12 cellular contexts compared by ENCODE assay signal in the genomic region with DNA sequence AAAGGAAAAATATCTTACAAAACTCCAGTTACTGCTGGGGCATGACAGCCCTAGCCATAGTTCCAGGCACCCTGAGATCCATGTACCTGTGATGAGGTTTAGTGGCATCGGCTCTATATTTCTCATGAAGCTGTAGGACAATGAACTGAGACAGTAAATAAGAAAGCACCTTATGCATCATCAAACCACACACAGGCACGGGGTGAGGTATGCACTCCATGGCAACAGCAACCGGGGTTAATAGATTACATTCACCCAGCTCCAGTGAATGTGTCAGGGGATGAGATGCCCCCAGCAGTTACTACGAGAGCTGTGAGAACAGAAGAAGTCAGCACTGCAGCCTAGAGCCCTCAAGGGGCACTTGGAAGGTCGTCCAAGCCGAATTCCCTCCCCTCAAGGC.
DNase-seq lines count a peak whose midpoint lies in the region; ATAC-seq and TF ChIP-seq lines count a peak whose summit lies in the region.
"Had no signal": no experiment of that assay in that cellular context is flagged by ENCODE, and none has a peak within 500 bp of the region (broad histone marks: within the 10 kb centered on the region; RNA-seq: fewer than 3 reads in every experiment).

No MANE protein-coding gene starts in this region.

- WGBS in adrenal gland, 4 donors: 48 to 70% (median 57%) methylated on average over 2 to 6 of the region's 6 CpGs

- intact Hi-C loops in activated CD8-positive, alpha-beta T cell treated with anti-CD3 and anti-CD28 coated beads for 36 hours (cut with micrococcal nuclease): no loop called here
- intact Hi-C loops in PC-3 (cut with micrococcal nuclease) (no loop called here), adrenal gland (cut with DNase I) (no loop called here), upper lobe of right lung (cut with DNase I) (no loop called here)

- H3K9me3 Mint-ChIP-seq in activated CD8-positive, alpha-beta T cell treated with anti-CD3 and anti-CD28 coated beads for 36 hours: no peaks in the 10 kb centered on the region
- H3K9me3 Mint-ChIP-seq in activated CD8-positive, alpha-beta T cell treated with anti-CD3 and anti-CD28 coated beads, Interleukin-2, amount 10 ng/mL, durations not matched to agents 7 days and 5 days (ENCODE audit: insufficient read depth): no peaks in the 10 kb centered on the region

- H3K27ac Mint-ChIP-seq in activated CD8-positive, alpha-beta T cell treated with anti-CD3 and anti-CD28 coated beads for 36 hours: no peak overlapping the region
- H3K27ac Mint-ChIP-seq in activated CD8-positive, alpha-beta T cell treated with anti-CD3 and anti-CD28 coated beads, Interleukin-2, amount 10 ng/mL, durations not matched to agents 7 days and 5 days: no peak overlapping the region
- H3K27ac Mint-ChIP-seq: IgD-negative memory B cell had no signal

- H3K27me3 ChIP-seq in PC-3 (ENCODE audit: low read length) (no peaks in the 10 kb centered on the region), adrenal gland (no peaks in the 10 kb centered on the region), upper lobe of right lung (peaks cover 9% of the 10 kb centered on the region)

- POLR2A ChIA-PET in activated CD8-positive, alpha-beta T cell treated with anti-CD3 and anti-CD28 coated beads for 36 hours (lab: Charles Lee): no interaction called here
- POLR2A ChIA-PET in activated CD8-positive, alpha-beta T cell treated with anti-CD3 and anti-CD28 coated beads, Interleukin-2, amount 10 ng/mL, durations not matched to agents 7 days and 5 days (lab: Charles Lee): no interaction called here
- POLR2A ChIA-PET in PC-3 (lab: Charles Lee; ENCODE audit: unreplicated experiment): no interaction called here

- H3K4me1 ChIP-seq in PC-3 (ENCODE audit: insufficient read depth, low read length): no peaks in the 10 kb centered on the region
- H3K4me1 ChIP-seq in adrenal gland (replicated peaks in 1 of 2): peaks cover 12 to 32% of the 10 kb centered on the region in 2 donors
- H3K4me1 ChIP-seq in upper lobe of right lung: no peaks in the 10 kb centered on the region

- no peak overlapping the region for H2AFZ ChIP-seq in PC-3 (ENCODE audit: low read length)

- H3K4me2 ChIP-seq in PC-3 (ENCODE audit: low read length): no peak overlapping the region

- peak; percentile 80 for ATAC-seq in activated CD8-positive, alpha-beta T cell treated with anti-CD3 and anti-CD28 coated beads for 36 hours
- ATAC-seq in activated CD8-positive, alpha-beta T cell treated with anti-CD3 and anti-CD28 coated beads, Interleukin-2, amount 10 ng/mL, durations not matched to agents 7 days and 5 days: no peak
- ATAC-seq in HG02642 (IDR thresholded peaks at IDR 0.05; ENCODE audit: poor library complexity, unreplicated experiment) (peak; percentile 68), PC-3 (no peak), upper lobe of right lung (no peak)

- H3K4me3 ChIP-seq in PC-3 (ENCODE audit: low read length) (no peak overlapping the region), adrenal gland (no peak overlapping the region), upper lobe of right lung (no peak overlapping the region)

- H3K4me3 Mint-ChIP-seq in activated CD8-positive, alpha-beta T cell treated with anti-CD3 and anti-CD28 coated beads for 36 hours: no peak overlapping the region
- no peak overlapping the region for H3K4me3 Mint-ChIP-seq in activated CD8-positive, alpha-beta T cell treated with anti-CD3 and anti-CD28 coated beads, Interleukin-2, amount 10 ng/mL, durations not matched to agents 7 days and 5 days
- H3K4me3 Mint-ChIP-seq: IgD-negative memory B cell had no signal

- peaks cover 79% of the 10 kb centered on the region for H3K27me3 Mint-ChIP-seq in activated CD8-positive, alpha-beta T cell treated with anti-CD3 and anti-CD28 coated beads for 36 hours
- peaks cover 65% of the 10 kb centered on the region for H3K27me3 Mint-ChIP-seq in activated CD8-positive, alpha-beta T cell treated with anti-CD3 and anti-CD28 coated beads, Interleukin-2, amount 10 ng/mL, durations not matched to agents 7 days and 5 days (ENCODE audit: low read depth)

- H3K36me3 ChIP-seq in PC-3 (ENCODE audit: low read depth, low read length) (no peaks in the 10 kb centered on the region), adrenal gland (replicated peaks in 1 of 2) (no peaks in the 10 kb centered on the region), upper lobe of right lung (no peaks in the 10 kb centered on the region)

- CTCF ChIA-PET in activated CD8-positive, alpha-beta T cell treated with anti-CD3 and anti-CD28 coated beads for 36 hours (lab: Charles Lee): no interaction called here
- CTCF ChIA-PET in activated CD8-positive, alpha-beta T cell treated with anti-CD3 and anti-CD28 coated beads, Interleukin-2, amount 10 ng/mL, durations not matched to agents 7 days and 5 days (lab: Charles Lee): no interaction called here
- CTCF ChIA-PET in PC-3 (lab: Charles Lee): no interaction called here

- H3K36me3 Mint-ChIP-seq in activated CD8-positive, alpha-beta T cell treated with anti-CD3 and anti-CD28 coated beads for 36 hours (ENCODE audit: low read depth): no peaks in the 10 kb centered on the region
- H3K36me3 Mint-ChIP-seq in activated CD8-positive, alpha-beta T cell treated with anti-CD3 and anti-CD28 coated beads, Interleukin-2, amount 10 ng/mL, durations not matched to agents 7 days and 5 days (ENCODE audit: low read depth): no peaks in the 10 kb centered on the region
- H3K36me3 Mint-ChIP-seq: IgD-negative memory B cell had no signal

- H3K9me3 ChIP-seq in PC-3 (ENCODE audit: low read length): no peaks in the 10 kb centered on the region
- H3K9me3 ChIP-seq in adrenal gland (replicated peaks in 1 of 3): no peaks in the 10 kb centered on the region
- no peaks in the 10 kb centered on the region for H3K9me3 ChIP-seq in upper lobe of right lung

- TF ChIP-seq CTCF in activated CD8-positive, alpha-beta T cell treated with anti-CD3 and anti-CD28 coated beads for 36 hours (IDR thresholded peaks at IDR 0.05): no peak
- TF ChIP-seq CTCF in PC-3 (conservative IDR thresholded peaks at IDR 0.05; ENCODE audit: low read depth, low read length): no peak
- TF ChIP-seq CTCF in adrenal gland (IDR thresholded peaks at IDR 0.05): no peak
- no peak for TF ChIP-seq CTCF in upper lobe of right lung (IDR thresholded peaks at IDR 0.05)

- peak; percentile 48 for DNase-seq in activated CD8-positive, alpha-beta T cell treated with anti-CD3 and anti-CD28 coated beads for 36 hours
- DNase-seq in activated CD8-positive, alpha-beta T cell treated with anti-CD3 and anti-CD28 coated beads, Interleukin-2, amount 10 ng/mL, durations not matched to agents 7 days and 5 days: no peak
- DNase-seq in PC-3: peak; percentile 7
- peak; percentile 87 for DNase-seq in renal cortical epithelial cell (ENCODE audit: low read depth)
- no peak for DNase-seq in adrenal gland
- no peak for DNase-seq in upper lobe of right lung
- no peak for DNase-seq in activated gamma-delta T cell (lab: John Stamatoyannopoulos, UW)
- DNase-seq: midbrain, NCI-H510A, SHP77 had no signal

- H3F3A ChIP-seq in PC-3 (ENCODE audit: low read length, unreplicated experiment): no peaks in the 10 kb centered on the region

- H3K27ac ChIP-seq in PC-3 (ENCODE audit: low read length) (no peak overlapping the region), adrenal gland (peak overlapping the region in 2 of 5 donors; percentile 1 to 34), upper lobe of right lung (no peak overlapping the region)

- no TSS peak for BruUV-seq in PC-3 (replicated peaks; lab: Mats Ljungman, UMichigan)

- no peaks in the 10 kb centered on the region for H4K20me1 ChIP-seq in PC-3 (ENCODE audit: low read length)

- H3K79me2 ChIP-seq in PC-3 (ENCODE audit: low read length): no peaks in the 10 kb centered on the region

- no peak for TF ChIP-seq POLR2A in adrenal gland (IDR thresholded peaks at IDR 0.05)

- H3K4me1 Mint-ChIP-seq in activated CD8-positive, alpha-beta T cell treated with anti-CD3 and anti-CD28 coated beads for 36 hours (ENCODE audit: low read depth): peaks cover 5% of the 10 kb centered on the region
- peaks cover 6% of the 10 kb centered on the region for H3K4me1 Mint-ChIP-seq in activated CD8-positive, alpha-beta T cell treated with anti-CD3 and anti-CD28 coated beads, Interleukin-2, amount 10 ng/mL, durations not matched to agents 7 days and 5 days (ENCODE audit: low read depth)
- H3K4me1 Mint-ChIP-seq: IgD-negative memory B cell had no signal

- H3K9ac ChIP-seq in PC-3 (ENCODE audit: low read length): no peak overlapping the region

- no peaks in the 10 kb centered on the region for H3K9me2 ChIP-seq in PC-3 (replicated peaks; ENCODE audit: low read length)

Comparison
In these comparisons a context has a peak if more than half of its experiments do, and no peak if none do; other contexts are left out.
1. ATAC-seq: peak in activated CD8-positive, alpha-beta T cell treated with anti-CD3 and anti-CD28 coated beads for 36 hours (single experiment) and HG02642 (single experiment); none in activated CD8-positive, alpha-beta T cell treated with anti-CD3 and anti-CD28 coated beads, Interleukin-2, amount 10 ng/mL, durations not matched to agents 7 days and 5 days (single experiment), PC-3 (single experiment) and upper lobe of right lung (single experiment).
2. DNase-seq: peak in activated CD8-positive, alpha-beta T cell treated with anti-CD3 and anti-CD28 coated beads for 36 hours (single experiment), PC-3 (single experiment) and renal cortical epithelial cell (single experiment); none in activated CD8-positive, alpha-beta T cell treated with anti-CD3 and anti-CD28 coated beads, Interleukin-2, amount 10 ng/mL, durations not matched to agents 7 days and 5 days (single experiment), adrenal gland (0 of 7), upper lobe of right lung (single experiment) and activated gamma-delta T cell (single experiment).